ENCODE assay signal across 12 cellular contexts in the genomic region with DNA sequence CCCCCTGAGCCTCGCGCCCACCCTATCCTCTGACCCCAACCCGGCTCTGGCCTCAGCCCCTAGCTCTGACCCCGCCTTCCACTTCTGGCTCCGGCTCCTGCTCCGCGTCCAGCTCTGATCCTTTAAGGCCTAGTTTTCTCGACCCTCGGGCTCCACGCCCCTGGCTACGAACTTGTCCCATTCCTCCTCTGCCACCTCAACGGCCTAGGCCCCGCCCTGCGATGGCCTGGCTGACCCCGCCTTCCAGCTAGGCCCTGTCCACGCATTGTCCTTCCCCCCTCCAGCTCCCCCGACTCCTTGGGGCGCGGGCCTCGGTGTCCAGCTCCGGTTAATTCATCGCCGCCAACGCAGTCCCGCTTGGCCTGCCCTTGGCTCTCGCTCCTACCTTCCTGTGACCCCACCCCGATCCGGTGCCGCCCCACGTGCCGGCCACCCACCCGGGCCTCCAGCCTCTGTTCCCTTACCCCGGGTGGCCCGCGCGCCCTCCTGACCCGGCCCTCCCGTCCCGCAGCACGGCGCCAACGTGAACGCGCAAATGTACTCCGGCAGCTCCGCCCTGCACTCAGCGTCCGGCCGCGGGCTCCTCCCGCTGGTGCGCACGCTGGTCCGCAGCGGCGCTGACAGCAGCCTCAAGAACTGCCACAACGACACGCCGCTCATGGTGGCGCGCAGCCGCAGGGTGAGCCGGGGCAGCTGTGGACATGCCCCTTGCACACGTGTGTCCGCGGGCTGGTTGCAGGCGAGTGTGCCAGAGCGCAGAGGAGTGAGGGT. TPM values are rescaled to one million over a fixed set of nuclear protein-coding genes. Genes with fewer than 3 reads are reported as not detected.
A peak's percentile ranks its signal among the peaks of the same experiment; 100 is the strongest.
DNase-seq lines count a peak whose midpoint lies in the region; FAIRE-seq and TF ChIP-seq lines count a peak whose summit lies in the region.
"Had no signal": no experiment of that assay in that cellular context is flagged by ENCODE, and none has a peak within 500 bp of the region (broad histone marks: within the 10 kb centered on the region; RNA-seq: fewer than 3 reads in every experiment).

No MANE protein-coding gene starts in this region.

- FAIRE-seq in endothelial cell of umbilical vein (lab: Jason Lieb, UNC) = peak; percentile 81
- FAIRE-seq in GM12891 (lab: Jason Lieb, UNC) = no peak

- no peak for DNase-seq in activated CD4-positive, alpha-beta T cell treated with anti-CD3 and anti-CD28 coated beads, Interleukin-2, amount 10 ng/mL, durations not matched to agents 7 days and 5 days
- DNase-seq in activated CD4-positive, alpha-beta T cell treated with anti-CD3 and anti-CD28 coated beads, Interleukin-2, amount 50 U/mL, for 48 hours = no peak
- DNase-seq in endothelial cell of umbilical vein (ENCODE audit: low read depth, low spot score) (peak; percentile 53), mesothelial cell of epicardium (ENCODE audit: low spot score in 2 of 2, unreplicated experiment in 2 of 2) (peak in 1 of 2 experiments; percentile 64), tibial artery (peak; percentile 77 to 94), GM12891 (ENCODE audit: insufficient read length, low spot score) (no peak)
- no peak for DNase-seq in activated naive CD8-positive, alpha-beta T cell treated with anti-CD3 and anti-CD28 coated beads for 36 hours
- no peak for DNase-seq in activated effector memory CD4-positive, alpha-beta T cell treated with anti-CD3 and anti-CD28 coated beads, Interleukin-2, amount 50 U/mL, for 16 hours
- DNase-seq: CD8-positive, alpha-beta memory T cell; stimulated activated naive CD8-positive, alpha-beta T cell treated with anti-CD3 and anti-CD28 coated beads, Interleukin-15, amount 100 ng/mL, for 72 hours had no signal

- H3K4me3 Mint-ChIP-seq in activated CD4-positive, alpha-beta T cell treated with anti-CD3 and anti-CD28 coated beads, Interleukin-2, amount 10 ng/mL, durations not matched to agents 7 days and 5 days = no peak overlapping the region
- peak overlapping the region; percentile 72 for H3K4me3 Mint-ChIP-seq in mesothelial cell of epicardium
- no peak overlapping the region for H3K4me3 Mint-ChIP-seq in activated naive CD8-positive, alpha-beta T cell treated with anti-CD3 and anti-CD28 coated beads for 36 hours
- H3K4me3 Mint-ChIP-seq: stimulated activated naive CD8-positive, alpha-beta T cell treated with anti-CD3 and anti-CD28 coated beads, Interleukin-15, amount 100 ng/mL, for 72 hours had no signal

- H3K9ac ChIP-seq in endothelial cell of umbilical vein (replicated peaks; ENCODE audit: extremely low read depth, insufficient read depth, low read length) = peak overlapping the region; percentile 23

- H3K9me3 Mint-ChIP-seq in activated CD4-positive, alpha-beta T cell treated with anti-CD3 and anti-CD28 coated beads, Interleukin-2, amount 10 ng/mL, durations not matched to agents 7 days and 5 days = no peaks in the 10 kb centered on the region
- no peaks in the 10 kb centered on the region for H3K9me3 Mint-ChIP-seq in mesothelial cell of epicardium
- H3K9me3 Mint-ChIP-seq in activated naive CD8-positive, alpha-beta T cell treated with anti-CD3 and anti-CD28 coated beads for 36 hours = no peaks in the 10 kb centered on the region
- H3K9me3 Mint-ChIP-seq: stimulated activated naive CD8-positive, alpha-beta T cell treated with anti-CD3 and anti-CD28 coated beads, Interleukin-15, amount 100 ng/mL, for 72 hours had no signal

- H3K36me3 Mint-ChIP-seq in activated CD4-positive, alpha-beta T cell treated with anti-CD3 and anti-CD28 coated beads, Interleukin-2, amount 10 ng/mL, durations not matched to agents 7 days and 5 days (ENCODE audit: low read depth) = peaks cover 56% of the 10 kb centered on the region
- peaks cover 12% of the 10 kb centered on the region for H3K36me3 Mint-ChIP-seq in mesothelial cell of epicardium
- H3K36me3 Mint-ChIP-seq in activated naive CD8-positive, alpha-beta T cell treated with anti-CD3 and anti-CD28 coated beads for 36 hours = peaks cover 31% of the 10 kb centered on the region

- H3K27me3 ChIP-seq in endothelial cell of umbilical vein (ENCODE audit: control insufficient read depth in 2 of 2, insufficient read depth in 2 of 2, low read length in 2 of 2) (no peaks in the 10 kb centered on the region), tibial artery (no peaks in the 10 kb centered on the region)

- H3K9me3 ChIP-seq in endothelial cell of umbilical vein (replicated peaks; ENCODE audit: control insufficient read depth, insufficient read depth, low read length) = no peaks in the 10 kb centered on the region
- H3K9me3 ChIP-seq in tibial artery = no peaks in the 10 kb centered on the region

- H3K9me1 ChIP-seq in endothelial cell of umbilical vein (replicated peaks; ENCODE audit: control insufficient read depth, extremely low read depth, insufficient read depth, low read length) = no peaks in the 10 kb centered on the region

- CTCF ChIA-PET in activated CD4-positive, alpha-beta T cell treated with anti-CD3 and anti-CD28 coated beads, Interleukin-2, amount 10 ng/mL, durations not matched to agents 7 days and 5 days (lab: Charles Lee) = interaction anchor here (1.1 to 4.4 kb wide), 3 partner anchors 10 to 34 kb away, joined by 3 to 14 read pairs (median 8); no protein-coding TSS in a partner anchor
- CTCF ChIA-PET in endothelial cell of umbilical vein (lab: Charles Lee) = interaction anchor here (1.2 to 2.5 kb wide), 11 partner anchors 8 to 72 kb away, joined by 3 to 82 read pairs (median 7); no protein-coding TSS in a partner anchor

- no TSS peak for BruUV-seq in endothelial cell of umbilical vein (replicated peaks; lab: Mats Ljungman, UMichigan)

- peaks cover 65% of the 10 kb centered on the region for H3K4me1 Mint-ChIP-seq in activated CD4-positive, alpha-beta T cell treated with anti-CD3 and anti-CD28 coated beads, Interleukin-2, amount 10 ng/mL, durations not matched to agents 7 days and 5 days
- peaks cover 32% of the 10 kb centered on the region for H3K4me1 Mint-ChIP-seq in mesothelial cell of epicardium
- H3K4me1 Mint-ChIP-seq in activated naive CD8-positive, alpha-beta T cell treated with anti-CD3 and anti-CD28 coated beads for 36 hours = peaks cover 38% of the 10 kb centered on the region

- H3K4me2 ChIP-seq in endothelial cell of umbilical vein (ENCODE audit: insufficient read depth, low read length) = peak overlapping the region; percentile 50

- H3K27me3 Mint-ChIP-seq in activated CD4-positive, alpha-beta T cell treated with anti-CD3 and anti-CD28 coated beads, Interleukin-2, amount 10 ng/mL, durations not matched to agents 7 days and 5 days = no peaks in the 10 kb centered on the region
- H3K27me3 Mint-ChIP-seq in mesothelial cell of epicardium (ENCODE audit: low read depth) = peaks cover 36% of the 10 kb centered on the region
- peaks cover 3% of the 10 kb centered on the region for H3K27me3 Mint-ChIP-seq in activated naive CD8-positive, alpha-beta T cell treated with anti-CD3 and anti-CD28 coated beads for 36 hours
- H3K27me3 Mint-ChIP-seq: stimulated activated naive CD8-positive, alpha-beta T cell treated with anti-CD3 and anti-CD28 coated beads, Interleukin-15, amount 100 ng/mL, for 72 hours had no signal

- TF ChIP-seq CTCF in endothelial cell of umbilical vein (IDR thresholded peaks at IDR 0.05; ENCODE audit: extremely low read depth in 1 of 2, insufficient read depth in 1 of 2, low read depth in 1 of 2, low read length in 2 of 2) (no peak), mesothelial cell of epicardium (IDR thresholded peaks at IDR 0.05; ENCODE audit: unreplicated experiment) (no peak), tibial artery (IDR thresholded peaks at IDR 0.05) (peak in 1 of 2 experiments; percentile 28)

- H2AFZ ChIP-seq in endothelial cell of umbilical vein (ENCODE audit: low read depth, low read length) = peak overlapping the region; percentile 22

- H3K27ac Mint-ChIP-seq in activated CD4-positive, alpha-beta T cell treated with anti-CD3 and anti-CD28 coated beads, Interleukin-2, amount 10 ng/mL, durations not matched to agents 7 days and 5 days = peak overlapping the region; percentile 81
- peak overlapping the region; percentile 79 for H3K27ac Mint-ChIP-seq in mesothelial cell of epicardium
- no peak overlapping the region for H3K27ac Mint-ChIP-seq in activated naive CD8-positive, alpha-beta T cell treated with anti-CD3 and anti-CD28 coated beads for 36 hours
- H3K27ac Mint-ChIP-seq: stimulated activated naive CD8-positive, alpha-beta T cell treated with anti-CD3 and anti-CD28 coated beads, Interleukin-15, amount 100 ng/mL, for 72 hours had no signal

- H3K36me3 ChIP-seq in endothelial cell of umbilical vein (ENCODE audit: control insufficient read depth in 2 of 2, extremely low read depth in 1 of 2, insufficient read depth in 2 of 2, low read length in 2 of 2) = peaks cover 0 to 14% of the 10 kb centered on the region in 2 experiments
- peaks cover 6 to 50% (median 23%) of the 10 kb centered on the region in 3 donors for H3K36me3 ChIP-seq in tibial artery

- intact Hi-C loops in endothelial cell of umbilical vein (cut with micrococcal nuclease) (loop anchor here (5.0 kb wide), 1 partner anchor 71 kb away; no protein-coding TSS in a partner anchor), tibial artery (cut with DNase I; ENCODE audit: low total_unique reads) (no loop called here)

- H3K27ac ChIP-seq in endothelial cell of umbilical vein (ENCODE audit: insufficient read depth, low read depth, low read length) (peak overlapping the region; percentile 35), tibial artery (peak overlapping the region; percentile 84 to 93)

- no peak for TF ChIP-seq POLR2A in endothelial cell of umbilical vein (IDR thresholded peaks at IDR 0.05; ENCODE audit: low read depth, low read length)
- TF ChIP-seq POLR2A in GM12891 (IDR thresholded peaks at IDR 0.05; ENCODE audit: low read depth, low read length) = no peak

- POLR2A ChIA-PET in activated CD4-positive, alpha-beta T cell treated with anti-CD3 and anti-CD28 coated beads, Interleukin-2, amount 10 ng/mL, durations not matched to agents 7 days and 5 days (lab: Charles Lee) = no interaction called here
- POLR2A ChIA-PET in endothelial cell of umbilical vein (lab: Charles Lee) = interaction anchor here (0.5 kb wide), 1 partner anchor 40 kb away, joined by 3 read pairs; no protein-coding TSS in a partner anchor

- H3K4me1 ChIP-seq in endothelial cell of umbilical vein (ENCODE audit: control insufficient read depth, extremely low read depth, insufficient read depth, low read length) (peaks cover 33% of the 10 kb centered on the region), tibial artery (peaks cover 8 to 58% (median 50%) of the 10 kb centered on the region in 4 donors)

- H4K20me1 ChIP-seq in endothelial cell of umbilical vein (replicated peaks; ENCODE audit: control insufficient read depth, extremely low read depth, insufficient read depth, low read length) = no peaks in the 10 kb centered on the region

- dilution Hi-C loops in endothelial cell of umbilical vein (cut with MboI; ENCODE audit: extremely low pct_ligation_motif_present, low sequenced_read_pairs) = no loop called here

- peaks cover 3% of the 10 kb centered on the region for H3K79me2 ChIP-seq in endothelial cell of umbilical vein (ENCODE audit: control insufficient read depth, insufficient read depth, low read length)

- H3K4me3 ChIP-seq in endothelial cell of umbilical vein (replicated peaks in 1 of 3; ENCODE audit: insufficient read depth in 1 of 3, low read depth in 1 of 3, low read length in 3 of 3) (peak overlapping the region in 1 of 3 experiments; percentile 9), tibial artery (peak overlapping the region; percentile 61 to 70)

RNA-seq across cellular contexts. Expression of gene BCL3, which starts 9.4 kb away (rescaled TPM):
- total RNA-seq in activated CD4-positive, alpha-beta T cell treated with anti-CD3 and anti-CD28 coated beads, Interleukin-2, amount 10 ng/mL, durations not matched to agents 7 days and 5 days = 10 to 100 TPM; 38.7 to 40.2 TPM
- total RNA-seq in endothelial cell of umbilical vein = 24.0 and 26.9 TPM in 2 replicates
- 11.0 and 15.3 TPM in 2 replicates for polyA plus RNA-seq in endothelial cell of umbilical vein
- 7.2 and 9.0 TPM in 2 replicates for polyA plus RNA-seq in endothelial cell of umbilical vein (2011; cell fraction: cytosol; rRNA removed)
- polyA plus RNA-seq in endothelial cell of umbilical vein (2011; cell fraction: nucleus; rRNA removed) = 9.7 and 11.6 TPM in 2 replicates
- 10.4 and 17.2 TPM in 2 replicates for polyA plus RNA-seq in endothelial cell of umbilical vein (2012)
- polyA minus RNA-seq in endothelial cell of umbilical vein = 4.7 and 10.4 TPM in 2 replicates
- 17.0 TPM for polyA minus RNA-seq in endothelial cell of umbilical vein (2011; cell fraction: cytosol; rRNA and poly(A)+ RNA removed)
- 5.7 and 7.2 TPM in 2 replicates for polyA minus RNA-seq in endothelial cell of umbilical vein (2011; cell fraction: nucleus; rRNA and poly(A)+ RNA removed)
- 14.9 to 21.5 TPM (median 20.1 TPM) in 3 replicates for total RNA-seq in mesothelial cell of epicardium
- 16.1 TPM for polyA plus RNA-seq in GM12891 (2012; ENCODE audit: low read depth, missing spikeins)
- total RNA-seq in activated naive CD8-positive, alpha-beta T cell treated with anti-CD3 and anti-CD28 coated beads for 36 hours = 10 to 100 TPM; 19.0 to 23.8 TPM

RNA-seq across cellular contexts. Expression of gene CBLC, which starts 19.8 kb away (rescaled TPM):
- not detected for total RNA-seq in activated CD4-positive, alpha-beta T cell treated with anti-CD3 and anti-CD28 coated beads, Interleukin-2, amount 10 ng/mL, durations not matched to agents 7 days and 5 days
- not detected in 2 replicates for total RNA-seq in endothelial cell of umbilical vein
- polyA plus RNA-seq in endothelial cell of umbilical vein = 0.04 and 0.08 TPM in 2 replicates
- polyA plus RNA-seq in endothelial cell of umbilical vein (2011; cell fraction: cytosol; rRNA removed) = not detected in 2 replicates
- polyA plus RNA-seq in endothelial cell of umbilical vein (2011; cell fraction: nucleus; rRNA removed) = 0.10 TPM in 1 of 2 replicates, not detected in the other
- not detected in 2 replicates for polyA plus RNA-seq in endothelial cell of umbilical vein (2012)
- not detected in 2 replicates for polyA minus RNA-seq in endothelial cell of umbilical vein
- not detected for polyA minus RNA-seq in endothelial cell of umbilical vein (2011; cell fraction: cytosol; rRNA and poly(A)+ RNA removed)
- polyA minus RNA-seq in endothelial cell of umbilical vein (2011; cell fraction: nucleus; rRNA and poly(A)+ RNA removed) = not detected in 2 replicates
- 8.5 to 10.8 TPM (median 8.8 TPM) in 3 replicates for total RNA-seq in mesothelial cell of epicardium
- not detected for polyA plus RNA-seq in GM12891 (2012; ENCODE audit: low read depth, missing spikeins)
- total RNA-seq in activated naive CD8-positive, alpha-beta T cell treated with anti-CD3 and anti-CD28 coated beads for 36 hours = not detected
- total RNA-seq: CD8-positive, alpha-beta memory T cell; RPMI7951 had no signal
- polyA plus RNA-seq: CD8-positive, alpha-beta memory T cell had no signal

RNA-seq across cellular contexts. Expression of gene BCAM, which starts 51.0 kb away (rescaled TPM):
- not detected for total RNA-seq in activated CD4-positive, alpha-beta T cell treated with anti-CD3 and anti-CD28 coated beads, Interleukin-2, amount 10 ng/mL, durations not matched to agents 7 days and 5 days
- total RNA-seq in endothelial cell of umbilical vein (28.5 and 29.0 TPM in 2 replicates), mesothelial cell of epicardium (346 to 378 TPM (median 355 TPM) in 3 replicates)
- 23.9 and 32.5 TPM in 2 replicates for polyA plus RNA-seq in endothelial cell of umbilical vein
- 10.3 and 16.7 TPM in 2 replicates for polyA plus RNA-seq in endothelial cell of umbilical vein (2011; cell fraction: cytosol; rRNA removed)
- 38.1 and 38.2 TPM in 2 replicates for polyA plus RNA-seq in endothelial cell of umbilical vein (2011; cell fraction: nucleus; rRNA removed)
- polyA plus RNA-seq in endothelial cell of umbilical vein (2012) = 15.7 and 30.3 TPM in 2 replicates
- polyA minus RNA-seq in endothelial cell of umbilical vein = 7.8 and 9.4 TPM in 2 replicates
- polyA minus RNA-seq in endothelial cell of umbilical vein (2011; cell fraction: cytosol; rRNA and poly(A)+ RNA removed) = not detected
- polyA minus RNA-seq in endothelial cell of umbilical vein (2011; cell fraction: nucleus; rRNA and poly(A)+ RNA removed) = 5.0 and 12.7 TPM in 2 replicates
- polyA plus RNA-seq in GM12891 (2012; ENCODE audit: low read depth, missing spikeins) = not detected
- not detected for total RNA-seq in activated naive CD8-positive, alpha-beta T cell treated with anti-CD3 and anti-CD28 coated beads for 36 hours
- total RNA-seq: CD8-positive, alpha-beta memory T cell had no signal
- polyA plus RNA-seq: CD8-positive, alpha-beta memory T cell had no signal

RNA-seq across cellular contexts. Expression of gene CEACAM16, which starts 59.0 kb away (rescaled TPM):
- not detected for total RNA-seq in activated CD4-positive, alpha-beta T cell treated with anti-CD3 and anti-CD28 coated beads, Interleukin-2, amount 10 ng/mL, durations not matched to agents 7 days and 5 days
- total RNA-seq in endothelial cell of umbilical vein (not detected in 2 replicates), mesothelial cell of epicardium (not detected in 3 replicates)
- not detected in 2 replicates for polyA plus RNA-seq in endothelial cell of umbilical vein
- not detected in 2 replicates for polyA plus RNA-seq in endothelial cell of umbilical vein (2011; cell fraction: cytosol; rRNA removed)
- polyA plus RNA-seq in endothelial cell of umbilical vein (2011; cell fraction: nucleus; rRNA removed) = not detected in 2 replicates
- polyA plus RNA-seq in endothelial cell of umbilical vein (2012) = not detected in 2 replicates
- not detected in 2 replicates for polyA minus RNA-seq in endothelial cell of umbilical vein
- polyA minus RNA-seq in endothelial cell of umbilical vein (2011; cell fraction: cytosol; rRNA and poly(A)+ RNA removed) = not detected
- polyA minus RNA-seq in endothelial cell of umbilical vein (2011; cell fraction: nucleus; rRNA and poly(A)+ RNA removed) = not detected in 2 replicates
- 0.05 TPM for polyA plus RNA-seq in GM12891 (2012; ENCODE audit: low read depth, missing spikeins)
- not detected for total RNA-seq in activated naive CD8-positive, alpha-beta T cell treated with anti-CD3 and anti-CD28 coated beads for 36 hours
- total RNA-seq: CD8-positive, alpha-beta memory T cell; epithelial cell of proximal tubule; RPMI7951 had no signal
- polyA plus RNA-seq: CD8-positive, alpha-beta memory T cell had no signal

Comparison
In these comparisons a context has a peak if more than half of its experiments do, and no peak if none do; other contexts are left out.
1. DNase-seq: peak in endothelial cell of umbilical vein (single experiment) and tibial artery (2 of 2); none in activated CD4-positive, alpha-beta T cell treated with anti-CD3 and anti-CD28 coated beads, Interleukin-2, amount 10 ng/mL, durations not matched to agents 7 days and 5 days (single experiment), activated CD4-positive, alpha-beta T cell treated with anti-CD3 and anti-CD28 coated beads, Interleukin-2, amount 50 U/mL, for 48 hours (0 of 2), GM12891 (single experiment), activated naive CD8-positive, alpha-beta T cell treated with anti-CD3 and anti-CD28 coated beads for 36 hours (single experiment) and activated effector memory CD4-positive, alpha-beta T cell treated with anti-CD3 and anti-CD28 coated beads, Interleukin-2, amount 50 U/mL, for 16 hours (single experiment).
2. RNA of gene BCAM, which starts 51.0 kb away (total RNA-seq): 346 to 378 TPM in mesothelial cell of epicardium and 28.5 to 29.0 TPM in endothelial cell of umbilical vein; not detected in activated CD4-positive, alpha-beta T cell treated with anti-CD3 and anti-CD28 coated beads, Interleukin-2, amount 10 ng/mL, durations not matched to agents 7 days and 5 days and not detected in activated naive CD8-positive, alpha-beta T cell treated with anti-CD3 and anti-CD28 coated beads for 36 hours; every median in the first group is over 10 times any median in the second.